Comparison of ENCODE assay signal across 22 cellular contexts in genomic region chr12:103673487-103673886, GRCh38.
DNase-seq lines count a peak whose midpoint lies in the region; ATAC-seq, FAIRE-seq and TF ChIP-seq lines count a peak whose summit lies in the region.
"Had no signal": no experiment of that assay in that cellular context is flagged by ENCODE, and none has a peak within 500 bp of the region (broad histone marks: within the 10 kb centered on the region; RNA-seq: fewer than 3 reads in every experiment).

No MANE protein-coding gene starts in this region.

- no peaks in the 10 kb centered on the region for H3K36me3 ChIP-seq in Peyer's patch
- no peaks in the 10 kb centered on the region for H3K36me3 ChIP-seq in duodenal mucosa (ENCODE audit: control insufficient read depth in 1 of 2, insufficient read depth in 2 of 2, low read length in 2 of 2)
- no peaks in the 10 kb centered on the region for H3K36me3 ChIP-seq in left lung
- H3K36me3 ChIP-seq in small intestine (ENCODE audit: control insufficient read depth in 2 of 2, insufficient read depth in 2 of 2, low read length in 2 of 2), result no peaks in the 10 kb centered on the region

- H3K9me3 ChIP-seq in Peyer's patch (no peaks in the 10 kb centered on the region), duodenal mucosa (ENCODE audit: control insufficient read depth in 1 of 2, low read length in 2 of 2) (no peaks in the 10 kb centered on the region), left lung (no peaks in the 10 kb centered on the region), small intestine (ENCODE audit: control insufficient read depth, low read depth) (no peaks in the 10 kb centered on the region)

- TF ChIP-seq CTCF in Peyer's patch (IDR thresholded peaks at IDR 0.05) (no peak), left lung (IDR thresholded peaks at IDR 0.05) (no peak)

- H3K4me3 ChIP-seq in Peyer's patch (no peak overlapping the region), duodenal mucosa (ENCODE audit: low read depth in 1 of 2, low read length in 2 of 2) (peak overlapping the region in 1 of 2 donors; percentile 24), left lung (no peak overlapping the region), small intestine (ENCODE audit: low read depth in 1 of 2, low read length in 2 of 2) (no peak overlapping the region)

- WGBS in small intestine, 3 donors, result 45 to 77% (median 54%) methylated on average over 6 of the region's 6 CpGs

- no peak for FAIRE-seq in small intestine (lab: Jason Lieb, UNC)
- FAIRE-seq: GM12892 had no signal

- H3K27me3 ChIP-seq in Peyer's patch (no peaks in the 10 kb centered on the region), duodenal mucosa (ENCODE audit: control insufficient read depth in 1 of 2, insufficient read depth in 2 of 2, low read length in 2 of 2) (peaks cover 0 to 2% of the 10 kb centered on the region in 2 donors), left lung (no peaks in the 10 kb centered on the region), small intestine (ENCODE audit: control insufficient read depth in 2 of 2, insufficient read depth in 2 of 2, low read length in 2 of 2) (no peaks in the 10 kb centered on the region)

- no peak overlapping the region for H3K27ac Mint-ChIP-seq in T-helper 2 cell treated with Interferon-gamma antibody and Interleukin-4, amounts not matched to agents 5 μg/mL and 100 μg/mL, for 36 hours
- H3K27ac Mint-ChIP-seq: B cell had no signal

- H3K27ac ChIP-seq in Peyer's patch (peak overlapping the region in 3 of 4 donors; percentile 68 to 97 (median 90)), duodenal mucosa (ENCODE audit: low read depth, low read length) (peak overlapping the region; percentile 57), left lung (no peak overlapping the region), small intestine (ENCODE audit: low read depth in 1 of 2, low read length in 1 of 2) (peak overlapping the region; percentile 90 to 94)
- H3K27ac ChIP-seq: RWPE1 had no signal

- intact Hi-C loops in left lung (cut with DNase I), result no loop called here

- DNase-seq in Peyer's patch (no peak), left lung (no peak), small intestine (no peak), NCI-H510A treated with DMSO at 0.1 percent for 48 hours (lab: John Stamatoyannopoulos, UW) (no peak)
- no peak for DNase-seq in T-helper 2 cell treated with Interferon-gamma antibody and Interleukin-4, amounts not matched to agents 5 μg/mL and 100 μg/mL, for 36 hours (ENCODE audit: low spot score)
- DNase-seq: DMS153, DND-41, H9, Kasumi-1, MV-4-11, NCI-H1105, NCI-H1436 treated with DMSO at 0.1 percent for 48 hours, NCI-H187 treated with DMSO at 0.1 percent for 48 hours, NCI-H446, NCI-H526, SHP77 had no signal

- no peak overlapping the region for H3K4me3 Mint-ChIP-seq in T-helper 2 cell treated with Interferon-gamma antibody and Interleukin-4, amounts not matched to agents 5 μg/mL and 100 μg/mL, for 36 hours
- H3K4me3 Mint-ChIP-seq: B cell, H9 had no signal

- ATAC-seq in left lung (peak; percentile 62), HG02973 (IDR thresholded peaks at IDR 0.05; ENCODE audit: unreplicated experiment) (no peak), HG03432 (IDR thresholded peaks at IDR 0.05; ENCODE audit: unreplicated experiment) (no peak)

- H3K27me3 Mint-ChIP-seq in T-helper 2 cell treated with Interferon-gamma antibody and Interleukin-4, amounts not matched to agents 5 μg/mL and 100 μg/mL, for 36 hours (ENCODE audit: low read depth), result no peaks in the 10 kb centered on the region

- H3K4me1 ChIP-seq in Peyer's patch (peaks cover 0 to 41% (median 6%) of the 10 kb centered on the region in 4 donors), duodenal mucosa (ENCODE audit: control insufficient read depth in 1 of 2, insufficient read depth in 2 of 2, low read length in 2 of 2) (peaks cover 35 to 45% of the 10 kb centered on the region in 2 donors), left lung (no peaks in the 10 kb centered on the region), small intestine (ENCODE audit: control insufficient read depth in 2 of 2, insufficient read depth in 1 of 2, low read depth in 1 of 2, low read length in 1 of 2) (peaks cover 5 to 8% of the 10 kb centered on the region in 2 donors)

- H3K36me3 Mint-ChIP-seq in T-helper 2 cell treated with Interferon-gamma antibody and Interleukin-4, amounts not matched to agents 5 μg/mL and 100 μg/mL, for 36 hours (ENCODE audit: low read depth), result no peaks in the 10 kb centered on the region

- no peaks in the 10 kb centered on the region for H3K4me1 Mint-ChIP-seq in T-helper 2 cell treated with Interferon-gamma antibody and Interleukin-4, amounts not matched to agents 5 μg/mL and 100 μg/mL, for 36 hours (ENCODE audit: low read depth)
- H3K4me1 Mint-ChIP-seq: B cell had no signal

- peak overlapping the region in 1 of 2 donors; percentile 20 for H3K9ac ChIP-seq in duodenal mucosa (ENCODE audit: low read depth in 1 of 2, low read length in 2 of 2)

- no peak for TF ChIP-seq POLR2A in Peyer's patch (IDR thresholded peaks at IDR 0.05)

- H3K9me3 Mint-ChIP-seq in T-helper 2 cell treated with Interferon-gamma antibody and Interleukin-4, amounts not matched to agents 5 μg/mL and 100 μg/mL, for 36 hours, result no peaks in the 10 kb centered on the region
- H3K9me3 Mint-ChIP-seq: H9 had no signal

Comparison
In these comparisons a context has a peak if more than half of its experiments do, and no peak if none do; other contexts are left out.
1. H3K27ac ChIP-seq: peak in Peyer's patch (3 of 4), duodenal mucosa (single experiment) and small intestine (2 of 2); none in left lung (0 of 2).